Comparison of ENCODE assay signal across 8 cellular contexts in the genomic region with DNA sequence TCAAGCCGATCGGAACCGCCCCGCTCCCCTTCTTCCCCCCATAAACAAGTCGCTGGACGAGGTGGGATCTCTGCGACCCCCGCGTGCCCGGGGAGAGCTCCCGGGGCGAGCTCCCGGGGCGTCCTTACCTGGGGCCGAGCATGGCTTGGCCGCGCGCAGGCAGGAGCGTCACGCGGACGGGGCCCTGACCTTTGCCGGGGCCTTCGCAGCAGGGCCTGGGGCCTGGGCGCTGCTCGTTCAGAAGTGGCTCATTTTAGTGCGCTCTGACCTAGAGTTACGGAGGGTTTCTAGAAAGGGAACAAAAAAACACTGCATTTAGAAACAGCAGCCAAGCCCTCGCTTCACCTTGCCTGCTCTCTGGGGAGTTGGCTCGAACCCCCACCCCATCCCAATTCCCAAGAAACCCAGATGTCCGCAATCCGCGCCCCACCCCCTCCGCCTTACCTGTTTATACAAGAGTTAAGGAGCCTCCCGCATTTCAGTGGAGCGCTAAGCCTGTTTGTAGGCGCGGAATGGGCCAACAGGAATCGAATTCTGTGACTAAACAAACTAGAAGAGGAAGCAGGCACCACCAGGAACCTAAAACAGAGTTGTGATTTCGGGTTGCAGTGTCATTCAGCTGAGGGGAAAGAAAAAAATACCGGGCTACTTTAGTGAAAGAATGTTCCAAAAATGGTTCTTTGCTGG. TPM values are rescaled to one million over a fixed set of nuclear protein-coding genes. Genes with fewer than 3 reads are reported as not detected.
DNase-seq lines count a peak whose midpoint lies in the region; ATAC-seq, FAIRE-seq and TF ChIP-seq lines count a peak whose summit lies in the region.

No MANE protein-coding gene starts in this region.

- H3K27me3 Mint-ChIP-seq in IgD-negative memory B cell: no peaks in the 10 kb centered on the region
- H3K27me3 Mint-ChIP-seq in mesothelial cell of epicardium (ENCODE audit: low read depth): peaks cover 5% of the 10 kb centered on the region

- DNase-seq in GM12892 (ENCODE audit: insufficient read length): peak; percentile 41
- no peak for DNase-seq in choroid plexus epithelial cell (ENCODE audit: low read depth)
- DNase-seq in mesothelial cell of epicardium (ENCODE audit: low spot score in 2 of 2, unreplicated experiment in 2 of 2): peak; percentile 23 to 43
- DNase-seq in MG63: no peak
- no peak for DNase-seq in globus pallidus (ENCODE audit: low spot score)

- H3K4me1 Mint-ChIP-seq in IgD-negative memory B cell (peaks cover 19 to 33% (median 26%) of the 10 kb centered on the region in 3 donors), mesothelial cell of epicardium (peaks cover 61% of the 10 kb centered on the region)

- no peaks in the 10 kb centered on the region for H3K27me3 ChIP-seq in MG63

- no peak; the same call in 1 of the 2 replicates for TF ChIP-seq POLR2A in GM12892 (IDR thresholded peaks at IDR 0.05; ENCODE audit: low read depth, low read length)

- peak overlapping the region; percentile 78 to 96 (median 95) for H3K27ac Mint-ChIP-seq in IgD-negative memory B cell
- H3K27ac Mint-ChIP-seq in mesothelial cell of epicardium: peak overlapping the region; percentile 98

- H3K4me3 ChIP-seq in choroid plexus epithelial cell (ENCODE audit: low read depth, low read length) (peak overlapping the region; percentile 70), urinary bladder (ENCODE audit: low read depth, low read length) (peak overlapping the region; percentile 38), MG63 (no peak overlapping the region)

- FAIRE-seq in GM12892 (lab: Jason Lieb, UNC): peak; percentile 86

- H3K36me3 ChIP-seq in urinary bladder (ENCODE audit: insufficient read depth) (no peaks in the 10 kb centered on the region), MG63 (no peaks in the 10 kb centered on the region)

- H3K36me3 Mint-ChIP-seq in IgD-negative memory B cell (peaks cover 2% of the 10 kb centered on the region), mesothelial cell of epicardium (no peaks in the 10 kb centered on the region)

- H3K9me3 ChIP-seq in MG63: no peaks in the 10 kb centered on the region

- H3K4me1 ChIP-seq in urinary bladder (ENCODE audit: insufficient read depth): no peaks in the 10 kb centered on the region

- peak; percentile 44 for ATAC-seq in GM21576 (IDR thresholded peaks at IDR 0.05; ENCODE audit: unreplicated experiment)

- 44% methylated on average over 41 of the region's 41 CpGs for WGBS in urinary bladder

- peak overlapping the region; percentile 78 for H3K27ac ChIP-seq in urinary bladder (ENCODE audit: low read depth)

- H3K9me3 Mint-ChIP-seq in IgD-negative memory B cell (no peaks in the 10 kb centered on the region), mesothelial cell of epicardium (no peaks in the 10 kb centered on the region)

- H3K4me3 Mint-ChIP-seq in IgD-negative memory B cell (peak overlapping the region; percentile 80 to 98 (median 90)), mesothelial cell of epicardium (peak overlapping the region; percentile 90)

- TF ChIP-seq CTCF in choroid plexus epithelial cell (conservative IDR thresholded peaks at IDR 0.05; ENCODE audit: low read depth, low read length) (no peak), mesothelial cell of epicardium (IDR thresholded peaks at IDR 0.05; ENCODE audit: unreplicated experiment) (no peak)

RNA-seq across cellular contexts. Expression of a gene that starts 0.8 kb away (rescaled TPM):
- polyA plus RNA-seq in GM12892 (2012; ENCODE audit: missing spikeins): 10.6 TPM
- 20.9 TPM for polyA plus RNA-seq in IgD-negative memory B cell
- 37.8 to 41.5 TPM (median 41.0 TPM) in 3 replicates for total RNA-seq in mesothelial cell of epicardium
- total RNA-seq in urinary bladder: 18.6 TPM
- polyA plus RNA-seq in urinary bladder: 7.6 TPM
- 0.66 TPM in 1 of 2 replicates, not detected in the other for total RNA-seq in MG63 (2014; rRNA removed; shearing (Covaris generic); ENCODE audit: low replicate concordance)

Comparison
In these comparisons a context has a peak if more than half of its experiments do, and no peak if none do; other contexts are left out.
1. DNase-seq: peak in GM12892 (single experiment) and mesothelial cell of epicardium (2 of 2); none in choroid plexus epithelial cell (single experiment), MG63 (single experiment) and globus pallidus (single experiment).
2. RNA of a gene that starts 0.8 kb away (total RNA-seq): 37.8 to 41.5 TPM in mesothelial cell of epicardium and 18.6 TPM in urinary bladder (single experiment); 0.66 TPM in MG63; every median in the first group is over 10 times any median in the second.